Comparison of ENCODE assay signal across 11 cellular contexts in the genomic region with DNA sequence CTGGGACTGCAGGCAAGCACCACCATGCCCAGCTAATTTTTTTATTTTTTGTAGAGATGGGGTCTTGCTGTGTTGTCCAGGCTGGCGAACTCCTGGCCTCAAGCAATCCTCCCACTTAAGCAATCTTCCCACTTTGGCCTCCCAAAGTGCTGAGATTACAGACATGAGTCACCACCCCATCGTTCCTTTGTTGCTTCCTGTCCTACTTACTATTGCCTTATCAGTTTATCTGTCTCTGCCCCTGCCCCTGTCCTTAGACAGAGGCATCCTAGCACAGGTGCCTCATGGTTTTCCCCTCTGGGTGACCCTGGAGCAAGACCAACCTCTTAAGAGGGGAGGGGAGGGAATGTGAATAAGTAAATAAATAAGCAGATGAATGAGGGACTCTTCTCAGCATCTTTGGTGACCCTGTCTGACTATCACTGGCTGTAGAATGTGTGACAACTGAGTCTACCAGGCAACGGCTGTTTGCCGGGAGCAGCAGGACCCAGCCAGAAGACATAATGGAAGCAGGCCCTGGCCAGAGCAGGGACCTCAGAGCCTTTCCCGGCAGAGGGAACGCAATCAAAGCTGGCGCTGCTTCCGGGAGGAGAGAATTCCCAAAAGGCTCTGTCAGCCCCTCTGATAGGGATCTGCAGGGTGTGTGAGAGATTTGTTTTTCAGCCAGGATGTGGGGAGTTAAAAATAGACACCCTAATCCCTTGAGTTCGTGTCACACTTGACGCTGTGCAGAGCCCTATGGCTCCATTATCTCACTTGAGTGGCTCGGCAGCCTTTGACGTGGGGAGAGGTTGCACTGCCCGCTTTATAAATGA. TPM values are rescaled to one million over a fixed set of nuclear protein-coding genes. Genes with fewer than 3 reads are reported as not detected.
DNase-seq lines count a peak whose midpoint lies in the region; ATAC-seq and TF ChIP-seq lines count a peak whose summit lies in the region.
"Had no signal": no experiment of that assay in that cellular context is flagged by ENCODE, and none has a peak within 500 bp of the region (broad histone marks: within the 10 kb centered on the region; RNA-seq: fewer than 3 reads in every experiment).

No MANE protein-coding gene starts in this region.

- no peak overlapping the region for H4K5ac ChIP-seq in H9 (ENCODE audit: insufficient read length, low read depth, low read length)

- no peak overlapping the region for H2BK5ac ChIP-seq in H9 (ENCODE audit: insufficient read length, low read length)

- peak overlapping the region; percentile 49 to 69 (median 50); a peak in 4 of 7 replicates for H3K27ac Mint-ChIP-seq in H9
- peak overlapping the region in 2 of 7 donors; percentile 33 to 76 for H3K27ac Mint-ChIP-seq in CD14-positive monocyte

- peak overlapping the region; percentile 13; the same call in 1 of the 2 replicates for H3K14ac ChIP-seq in H9 (ENCODE audit: insufficient read depth, low read length)

- WGBS in H9 (ENCODE audit: extremely low coverage, insufficient read length, low lambda C conversion rate), result no CpG with 5 or more reads among the region's 13 CpGs

- no peaks in the 10 kb centered on the region for H3K27me3 ChIP-seq in H9 (ENCODE audit: insufficient read depth, low read length)
- no peaks in the 10 kb centered on the region for H3K27me3 ChIP-seq in skeletal muscle tissue (ENCODE audit: control insufficient read depth in 3 of 3, insufficient read depth in 3 of 3, low read length in 3 of 3)
- H3K27me3 ChIP-seq in MG63, result no peaks in the 10 kb centered on the region

- H3T11ph ChIP-seq in H9 (ENCODE audit: low read length), result no peak overlapping the region

- H4K91ac ChIP-seq in H9 (ENCODE audit: insufficient read length, low read depth, low read length), result no peak overlapping the region

- H3K79me1 ChIP-seq in H9 (ENCODE audit: insufficient read depth, low read depth, low read length, poor library complexity, severe bottlenecking), result no peaks in the 10 kb centered on the region

- H2BK20ac ChIP-seq in H9 (ENCODE audit: low read depth, low read length, poor library complexity, severe bottlenecking), result no peak overlapping the region

- H3K4me3 Mint-ChIP-seq in H9 (no peak overlapping the region), CD14-positive monocyte (peak overlapping the region in 1 of 2 donors; percentile 60)

- intact Hi-C loops in Right ventricle myocardium superior (cut with DNase I) (loop anchor here (10.0 kb wide), 1 partner anchor 53 kb away; no protein-coding TSS in a partner anchor), CD14-positive monocyte (cut with micrococcal nuclease) (loop anchor here in 1 of 2 donors (10.0 kb wide), 1 partner anchor 53 kb away; no protein-coding TSS in a partner anchor)

- H2AFZ ChIP-seq in H9 (ENCODE audit: low read length), result no peak overlapping the region

- no peak for DNase-seq in H9
- DNase-seq in SK-N-DZ (ENCODE audit: low spot score), result peak; percentile 92
- DNase-seq in Right ventricle myocardium superior, result peak; percentile 79
- no peak for DNase-seq in CD14-positive monocyte (ENCODE audit: low spot score)
- DNase-seq in MG63, result no peak
- DNase-seq: activated CD4-positive, alpha-beta T cell treated with anti-CD3 and anti-CD28 coated beads for 48 hours; left lung; NCI-H446 treated with DMSO at 0.1 percent for 48 hours had no signal

- H3K4me3 ChIP-seq in skeletal muscle tissue (ENCODE audit: low read length in 3 of 3) (peak overlapping the region; percentile 16 to 52 (median 52)), MG63 (no peak overlapping the region)
- H3K4me3 ChIP-seq: left lung had no signal

- no peak overlapping the region for H2BK120ac ChIP-seq in H9 (ENCODE audit: low read depth, low read length, poor library complexity, severe bottlenecking)

- no peak overlapping the region for H3K56ac ChIP-seq in H9 (ENCODE audit: insufficient read length, low read depth, low read length)

- H3K27me3 Mint-ChIP-seq in H9 (ENCODE audit: low read depth) (no peaks in the 10 kb centered on the region; the same call in 1 of the 2 replicates), CD14-positive monocyte (ENCODE audit: low read depth in 3 of 3) (peaks cover 26 to 45% (median 33%) of the 10 kb centered on the region in 3 donors)

- no peak overlapping the region for H4K8ac ChIP-seq in H9 (replicated peaks; ENCODE audit: insufficient read length, low read depth, low read length)

- H3K36me3 Mint-ChIP-seq in H9 (ENCODE audit: insufficient read depth in 1 of 3, low read depth in 3 of 3), result no peaks in the 10 kb centered on the region; a peak in 1 of 7 replicates
- H3K36me3 Mint-ChIP-seq in CD14-positive monocyte, result peaks cover 0 to 3% of the 10 kb centered on the region in 2 donors

- H3K4me1 ChIP-seq in H9 (ENCODE audit: insufficient read depth, low read length), result peaks cover 6% of the 10 kb centered on the region; the same call in 1 of the 2 replicates
- peaks cover 79 to 94% (median 86%) of the 10 kb centered on the region in 3 donors for H3K4me1 ChIP-seq in skeletal muscle tissue (ENCODE audit: control insufficient read depth in 3 of 3, insufficient read depth in 3 of 3, low read length in 3 of 3)

- no peaks in the 10 kb centered on the region for H3K23me2 ChIP-seq in H9 (ENCODE audit: insufficient read length, low read depth, low read length, poor library complexity, severe bottlenecking)

- H3K9ac ChIP-seq in H9 (ENCODE audit: extremely low read depth, insufficient read length, low read length) (no peak overlapping the region), skeletal muscle tissue (ENCODE audit: low read depth in 1 of 3, low read length in 3 of 3) (peak overlapping the region; percentile 58 to 84 (median 75))

- no peak overlapping the region for H2AK5ac ChIP-seq in H9 (ENCODE audit: insufficient read length, low read length)

- H3K4me1 Mint-ChIP-seq in H9, result peaks cover 32 to 40% of the 10 kb centered on the region in 2 experiments
- H3K4me1 Mint-ChIP-seq in CD14-positive monocyte, result peaks cover 32% of the 10 kb centered on the region

- H2BK15ac ChIP-seq in H9 (ENCODE audit: low read depth, low read length), result no peak overlapping the region

- TF ChIP-seq CTCF in H9 (conservative IDR thresholded peaks at IDR 0.05) (no peak), CD14-positive monocyte (IDR thresholded peaks at IDR 0.05) (no peak)

- H4K20me1 ChIP-seq in H9 (ENCODE audit: control insufficient read depth, insufficient read depth, insufficient read length), result no peaks in the 10 kb centered on the region

- no peak overlapping the region for H3K4ac ChIP-seq in H9 (ENCODE audit: low read depth, low read length)

- ATAC-seq in Right ventricle myocardium superior (ENCODE audit: poor library complexity), result peak; percentile 82
- ATAC-seq in HG02588 (IDR thresholded peaks at IDR 0.05; ENCODE audit: unreplicated experiment), result no peak
- ATAC-seq in HG03457 (IDR thresholded peaks at IDR 0.05; ENCODE audit: unreplicated experiment), result no peak
- ATAC-seq: left lung had no signal

- no peaks in the 10 kb centered on the region for H3K79me2 ChIP-seq in H9 (ENCODE audit: insufficient read depth, low read length)

- H3K27ac ChIP-seq in H9 (ENCODE audit: insufficient read length, low read depth, low read length), result no peak overlapping the region
- H3K27ac ChIP-seq in skeletal muscle tissue (ENCODE audit: low read depth, low read length), result peak overlapping the region; percentile 92

- H3K9me3 ChIP-seq in H9 (ENCODE audit: control insufficient read depth, low read depth, low read length), result no peaks in the 10 kb centered on the region
- H3K9me3 ChIP-seq in skeletal muscle tissue (ENCODE audit: control insufficient read depth in 3 of 3, low read length in 3 of 3), result no peaks in the 10 kb centered on the region
- no peaks in the 10 kb centered on the region for H3K9me3 ChIP-seq in MG63
- H3K9me3 ChIP-seq: left lung had no signal

- no peak overlapping the region for H3K23ac ChIP-seq in H9 (ENCODE audit: insufficient read length, low read depth, low read length)

- no peaks in the 10 kb centered on the region for H3K36me3 ChIP-seq in skeletal muscle tissue (ENCODE audit: control insufficient read depth in 3 of 3, insufficient read depth in 3 of 3, low read length in 3 of 3)
- H3K36me3 ChIP-seq in MG63, result no peaks in the 10 kb centered on the region
- H3K36me3 ChIP-seq: left lung had no signal

- no peak overlapping the region for H3K18ac ChIP-seq in H9 (ENCODE audit: insufficient read length, low read depth, low read length)

- H3K9me3 Mint-ChIP-seq in H9, result no peaks in the 10 kb centered on the region
- peaks cover 0 to 5% (median 3%) of the 10 kb centered on the region in 7 donors for H3K9me3 Mint-ChIP-seq in CD14-positive monocyte

- H2BK12ac ChIP-seq in H9 (ENCODE audit: insufficient read length, low read depth, low read length), result no peak overlapping the region

- H3K4me2 ChIP-seq in H9 (ENCODE audit: insufficient read depth, insufficient read length, low read length), result no peak overlapping the region

RNA-seq across cellular contexts. Expression of gene DAB2IP, which starts 43.8 kb away (rescaled TPM):
- total RNA-seq in H9 (2021) (22.0 and 22.6 TPM in 2 replicates), Right ventricle myocardium superior (44.7 TPM), skeletal muscle tissue (12.5 TPM)
- 19.9 and 27.0 TPM in 2 replicates for polyA plus RNA-seq in SK-N-DZ (2014; cell fraction: cytosol; rRNA removed)
- polyA plus RNA-seq in SK-N-DZ (2014; cell fraction: nucleus; rRNA removed), result 18.5 and 25.6 TPM in 2 replicates
- polyA plus RNA-seq in CD14-positive monocyte, result not detected
- total RNA-seq in MG63 (2014; rRNA removed; shearing (Covaris generic); ENCODE audit: low replicate concordance), result 6.8 and 7.3 TPM in 2 replicates

Comparison
In these comparisons a context has a peak if more than half of its experiments do, and no peak if none do; other contexts are left out.
1. DNase-seq: peak in SK-N-DZ (single experiment) and Right ventricle myocardium superior (single experiment); none in H9 (single experiment), CD14-positive monocyte (single experiment) and MG63 (single experiment).